17 cellular contexts compared by ENCODE assay signal in the genomic region with DNA sequence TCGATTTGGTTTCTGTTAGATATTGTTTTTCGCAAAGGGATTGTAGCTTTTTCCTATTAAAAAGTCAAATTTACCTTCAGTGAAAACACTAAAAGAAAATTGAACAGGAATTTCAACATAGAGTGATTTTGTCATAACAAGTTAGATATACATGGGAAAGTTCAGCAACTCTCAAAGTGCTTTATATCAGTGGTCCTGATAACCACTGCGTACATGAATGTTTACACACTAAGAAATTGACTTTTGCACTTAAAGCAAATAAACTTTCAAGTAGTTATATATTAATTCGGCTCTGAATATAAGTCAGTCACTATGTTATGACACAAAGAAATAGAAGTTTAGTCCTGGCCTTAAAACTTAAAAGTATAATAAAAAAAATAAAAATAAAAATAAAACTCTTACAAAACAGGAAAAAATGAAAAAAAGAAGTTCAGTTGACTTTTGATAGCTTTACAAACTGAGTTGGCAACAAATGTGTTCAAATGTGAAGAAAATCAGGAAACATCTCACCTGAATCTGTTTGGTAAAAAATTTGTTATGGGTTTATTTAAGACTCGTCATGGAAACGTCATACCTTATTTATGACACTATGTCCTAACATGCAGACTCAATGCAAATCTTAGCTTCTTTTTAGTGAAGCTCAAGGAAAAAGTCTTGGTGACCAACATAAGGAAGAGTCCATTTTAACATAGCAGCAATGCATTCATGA.
DNase-seq lines count a peak whose midpoint lies in the region; ATAC-seq and TF ChIP-seq lines count a peak whose summit lies in the region.
"Had no signal": no experiment of that assay in that cellular context is flagged by ENCODE, and none has a peak within 500 bp of the region (broad histone marks: within the 10 kb centered on the region; RNA-seq: fewer than 3 reads in every experiment).

No MANE protein-coding gene starts in this region.

- H2AK9ac ChIP-seq in IMR-90 (replicated peaks; ENCODE audit: low read depth, low read length, poor library complexity), result no peak overlapping the region

- H2BK15ac ChIP-seq in IMR-90 (ENCODE audit: low read depth, low read length), result no peak overlapping the region

- peaks cover 3% of the 10 kb centered on the region for H3K4me1 ChIP-seq in IMR-90 (ENCODE audit: control insufficient read depth, insufficient read depth, low read length)
- H3K4me1 ChIP-seq in colonic mucosa, result peaks cover 9% of the 10 kb centered on the region
- H3K4me1 ChIP-seq in right lobe of liver, result peaks cover 0 to 11% (median 2%) of the 10 kb centered on the region in 4 donors
- H3K4me1 ChIP-seq in smooth muscle cell (ENCODE audit: low read depth), result peaks cover 25% of the 10 kb centered on the region
- H3K4me1 ChIP-seq in SK-N-SH (ENCODE audit: control insufficient read depth in 1 of 2, insufficient read depth in 2 of 2, low read depth in 1 of 2, low read length in 1 of 2), result peaks cover 6 to 8% of the 10 kb centered on the region in 2 experiments

- CTCF ChIA-PET in IMR-90 (lab: Yijun Ruan, JAX) (no interaction called here), SK-N-SH (lab: Yijun Ruan, JAX) (interaction anchor here (0.6 to 2.1 kb wide), 7 partner anchors 136 to 1150 kb away, joined by 3 to 7 read pairs (median 3); no protein-coding TSS in a partner anchor)

- H4K91ac ChIP-seq in IMR-90 (ENCODE audit: insufficient read depth, low read depth, low read length), result no peak overlapping the region

- H4K5ac ChIP-seq in IMR-90 (ENCODE audit: low read depth, low read length), result no peak overlapping the region

- no CpG with 5 or more reads among the region's 6 CpGs for WGBS in IMR-90 (ENCODE audit: extremely low coverage in 2 of 2, insufficient read length in 1 of 2), 2 experiments
- 29% methylated on average over 6 of the region's 6 CpGs for WGBS in right lobe of liver (ENCODE audit: insufficient coverage, low coverage, low lambda C conversion rate, missing lambda C conversion rate)
- 71% methylated on average over 6 of the region's 6 CpGs for WGBS in smooth muscle cell (ENCODE audit: low lambda C conversion rate)
- 88% methylated on average over 6 of the region's 6 CpGs for WGBS in SK-N-SH (ENCODE audit: low lambda C conversion rate)

- H3K27ac ChIP-seq in IMR-90 (ENCODE audit: insufficient read depth, low read length) (no peak overlapping the region), colonic mucosa (peak overlapping the region; percentile 39), right lobe of liver (peak overlapping the region; percentile 76 to 85 (median 81)), smooth muscle cell (ENCODE audit: low read depth) (peak overlapping the region; percentile 87), SK-N-SH (ENCODE audit: low read depth in 2 of 2, low read length in 1 of 2) (peak overlapping the region in 1 of 2 experiments; percentile 4; a peak in 1 of 4 replicates)
- H3K27ac ChIP-seq: sigmoid colon had no signal

- DNase-seq in IMR-90 (no peak), colonic mucosa (no peak), right lobe of liver (no peak), smooth muscle cell (lab: John Stamatoyannopoulos, UW; ENCODE audit: unreplicated experiment) (no peak), NCI-H510A treated with DMSO at 0.1 percent for 48 hours (lab: John Stamatoyannopoulos, UW) (no peak), erythroblast (lab: John Stamatoyannopoulos, UW) (no peak), SK-N-SH (no peak), H7 (no peak)
- DNase-seq: activated B cell treated with CpG ODN at 0.5 μM for 24 hours; activated CD8-positive, alpha-beta T cell treated with anti-CD3 and anti-CD28 coated beads, Interleukin-2, amount 10 ng/mL, durations not matched to agents 7 days and 5 days; activated naive CD8-positive, alpha-beta T cell treated with anti-CD3 and anti-CD28 coated beads, Interleukin-2, amount 50 U/mL, for 24 hours; DMS79; KG1; NCI-H774; sigmoid colon had no signal

- H3K36me3 ChIP-seq in IMR-90 (ENCODE audit: control insufficient read depth, insufficient read depth, low read length) (no peaks in the 10 kb centered on the region), colonic mucosa (no peaks in the 10 kb centered on the region), right lobe of liver (no peaks in the 10 kb centered on the region), smooth muscle cell (ENCODE audit: low read depth) (no peaks in the 10 kb centered on the region), SK-N-SH (replicated peaks in 1 of 2; ENCODE audit: control insufficient read depth in 1 of 2, insufficient read depth in 2 of 2, low read length in 1 of 2) (no peaks in the 10 kb centered on the region), H7 (replicated peaks; ENCODE audit: control insufficient read depth, insufficient read depth, low read length) (no peaks in the 10 kb centered on the region)
- H3K36me3 ChIP-seq: sigmoid colon had no signal

- H3K14ac ChIP-seq in IMR-90 (replicated peaks; ENCODE audit: low read depth, low read length), result peak overlapping the region; percentile 54; the same call in 1 of the 2 replicates

- H2BK20ac ChIP-seq in IMR-90 (ENCODE audit: low read depth, low read length), result no peak overlapping the region

- no peak overlapping the region for H3K4ac ChIP-seq in IMR-90 (ENCODE audit: low read depth, low read length)

- no peaks in the 10 kb centered on the region for H3K79me1 ChIP-seq in IMR-90 (ENCODE audit: low read depth in 1 of 2, low read length in 2 of 2)

- ATAC-seq in IMR-90 (ENCODE audit: low read depth) (no peak), right lobe of liver (peak; percentile 77 to 91 (median 78))
- ATAC-seq: activated CD8-positive, alpha-beta T cell treated with anti-CD3 and anti-CD28 coated beads, Interleukin-2, amount 10 ng/mL, durations not matched to agents 7 days and 5 days; activated naive CD8-positive, alpha-beta T cell treated with anti-CD3 and anti-CD28 coated beads, Interleukin-2, amount 50 U/mL, for 24 hours; activated T-helper 17 cell treated with anti-CD3 and anti-CD28 coated beads, Interleukin-2, amount 50 U/mL, for 72 hours; Panc1 had no signal

- dilution Hi-C loops in IMR-90 (cut with HindIII; ENCODE audit: low sequenced_read_pairs, unreplicated experiment), result no loop called here

- H4K20me1 ChIP-seq in IMR-90 (ENCODE audit: insufficient read depth, low read length) (no peaks in the 10 kb centered on the region), smooth muscle cell (ENCODE audit: low read depth) (no peaks in the 10 kb centered on the region), SK-N-SH (ENCODE audit: insufficient read depth) (no peaks in the 10 kb centered on the region)

- no peaks in the 10 kb centered on the region for H3K9me2 ChIP-seq in SK-N-SH

- no peak overlapping the region for H3K56ac ChIP-seq in IMR-90 (ENCODE audit: extremely low read depth, insufficient read depth, low read length)

- H3K79me2 ChIP-seq in smooth muscle cell (ENCODE audit: low read depth), result no peaks in the 10 kb centered on the region
- H3K79me2 ChIP-seq in SK-N-SH (ENCODE audit: insufficient read depth), result no peaks in the 10 kb centered on the region

- H3K9ac ChIP-seq in IMR-90 (ENCODE audit: low read depth, low read length) (no peak overlapping the region), colonic mucosa (ENCODE audit: low read depth in 2 of 2, low read length in 2 of 2) (no peak overlapping the region), smooth muscle cell (ENCODE audit: low read depth) (peak overlapping the region; percentile 19), SK-N-SH (no peak overlapping the region)

- TF ChIP-seq RAD21 in IMR-90 (IDR thresholded peaks at IDR 0.05; ENCODE audit: low read length) (no peak), SK-N-SH (IDR thresholded peaks at IDR 0.05; ENCODE audit: low read length) (no peak)

- no TSS peak for BruUV-seq in IMR-90 (replicated peaks; lab: Mats Ljungman, UMichigan)

- H3F3A ChIP-seq in smooth muscle cell (ENCODE audit: low read depth) (peaks cover 13% of the 10 kb centered on the region), SK-N-SH (replicated peaks; ENCODE audit: insufficient read depth) (no peaks in the 10 kb centered on the region)

- intact Hi-C loops in IMR-90 (cut with micrococcal nuclease), result loop anchor here (5.0 to 10.0 kb wide), 2 partner anchors 208 to 1151 kb away; no protein-coding TSS in a partner anchor
- intact Hi-C loops in colonic mucosa (cut with DNase I), result no loop called here
- intact Hi-C loops in right lobe of liver (cut with DNase I), result no loop called here

- H3K9me1 ChIP-seq in IMR-90 (ENCODE audit: insufficient read depth, low read length), result 0 out of 2 replicates have a peak, but pooled peaks cover 2% of the 10 kb centered on the region

- TF ChIP-seq POLR2A in IMR-90 (IDR thresholded peaks at IDR 0.05; ENCODE audit: low read depth, low read length), result no peak
- no peak for TF ChIP-seq POLR2A in right lobe of liver (IDR thresholded peaks at IDR 0.05)
- TF ChIP-seq POLR2A in erythroblast (IDR thresholded peaks at IDR 0.05; ENCODE audit: low read length), result no peak

- TF ChIP-seq EP300 in SK-N-SH (IDR thresholded peaks at IDR 0.05; ENCODE audit: borderline replicate concordance in 1 of 2, low read depth in 1 of 2, low read length in 1 of 2), result no peak

- TF ChIP-seq CTCF in IMR-90 (conservative IDR thresholded peaks at IDR 0.05; ENCODE audit: low read depth, low read length), result no peak
- TF ChIP-seq CTCF in colonic mucosa (IDR thresholded peaks at IDR 0.05), result no peak
- no peak for TF ChIP-seq CTCF in right lobe of liver (IDR thresholded peaks at IDR 0.05)
- TF ChIP-seq CTCF in smooth muscle cell (IDR thresholded peaks at IDR 0.05; ENCODE audit: borderline replicate concordance, insufficient read depth, poor library complexity, severe bottlenecking), result no peak
- no peak for TF ChIP-seq CTCF in SK-N-SH (IDR thresholded peaks at IDR 0.05)

- H3K9me3 ChIP-seq in IMR-90 (ENCODE audit: control insufficient read depth, insufficient read depth, low read length) (no peaks in the 10 kb centered on the region), colonic mucosa (no peaks in the 10 kb centered on the region), right lobe of liver (no peaks in the 10 kb centered on the region), smooth muscle cell (replicated peaks; ENCODE audit: low read depth) (no peaks in the 10 kb centered on the region), SK-N-SH (no peaks in the 10 kb centered on the region)
- H3K9me3 ChIP-seq: sigmoid colon had no signal

- H3K18ac ChIP-seq in IMR-90 (ENCODE audit: low read depth, low read length), result no peak overlapping the region

- in situ Hi-C loops in IMR-90 (cut with MboI; ENCODE audit: low sequenced_read_pairs), result loop anchor here (10.0 kb wide), 2 partner anchors 1148 to 1218 kb away; no protein-coding TSS in a partner anchor

- POLR2A ChIA-PET in IMR-90 (lab: Charles Lee; ENCODE audit: unreplicated experiment), result interaction anchor here (0.5 to 0.6 kb wide), 2 partner anchors 242 to 1206 kb away, joined by 4 to 6 read pairs; no protein-coding TSS in a partner anchor
- POLR2A ChIA-PET in SK-N-SH (lab: Yijun Ruan, JAX), result no interaction called here

- H3K4me3 ChIP-seq in IMR-90 (ENCODE audit: insufficient read depth, low read depth, low read length) (no peak overlapping the region), colonic mucosa (no peak overlapping the region), right lobe of liver (peak overlapping the region in 1 of 3 donors; percentile 2), smooth muscle cell (no peak overlapping the region), SK-N-SH (ENCODE audit: low read depth in 2 of 2, low read length in 1 of 2) (no peak overlapping the region), H7 (ENCODE audit: insufficient read depth, low read depth, low read length) (no peak overlapping the region)
- H3K4me3 ChIP-seq: sigmoid colon had no signal

- no peak overlapping the region for H2BK5ac ChIP-seq in IMR-90 (ENCODE audit: low read depth, low read length, poor library complexity, severe bottlenecking)

- H3K23ac ChIP-seq in IMR-90 (ENCODE audit: low read depth, low read length), result 0 out of 2 replicates have a peak overlapping the region, but pooled peaks have one; percentile 46

- no peak overlapping the region for H2AK5ac ChIP-seq in IMR-90 (ENCODE audit: low read depth, low read length)

- no peak overlapping the region for H3K4me2 ChIP-seq in IMR-90 (ENCODE audit: low read depth, low read length)
- peak overlapping the region; percentile 5 for H3K4me2 ChIP-seq in smooth muscle cell
- H3K4me2 ChIP-seq in SK-N-SH, result no peak overlapping the region

- H2AFZ ChIP-seq in IMR-90 (replicated peaks; ENCODE audit: low read length, poor library complexity), result no peak overlapping the region
- peak overlapping the region; percentile 2 for H2AFZ ChIP-seq in smooth muscle cell (ENCODE audit: low read depth)
- H2AFZ ChIP-seq in SK-N-SH (ENCODE audit: low read depth), result no peak overlapping the region

- H3K27me3 ChIP-seq in IMR-90 (ENCODE audit: control insufficient read depth, insufficient read depth, low read length), result no peaks in the 10 kb centered on the region
- H3K27me3 ChIP-seq in colonic mucosa, result no peaks in the 10 kb centered on the region
- no peaks in the 10 kb centered on the region for H3K27me3 ChIP-seq in right lobe of liver
- no peaks in the 10 kb centered on the region for H3K27me3 ChIP-seq in smooth muscle cell (ENCODE audit: low read depth)
- H3K27me3 ChIP-seq in SK-N-SH (ENCODE audit: insufficient read depth), result no peaks in the 10 kb centered on the region
- no peaks in the 10 kb centered on the region for H3K27me3 ChIP-seq in H7 (ENCODE audit: control insufficient read depth, insufficient read depth, low read length)
- H3K27me3 ChIP-seq: sigmoid colon had no signal

- peak overlapping the region in 1 of 2 experiments; percentile 48; a peak in 1 of 4 replicates for H4K8ac ChIP-seq in IMR-90 (ENCODE audit: low read depth in 2 of 2, low read length in 2 of 2)

- H2BK120ac ChIP-seq in IMR-90 (ENCODE audit: low read depth, low read length), result no peak overlapping the region
